ENCODE assay signal across 9 cellular contexts in the genomic region with DNA sequence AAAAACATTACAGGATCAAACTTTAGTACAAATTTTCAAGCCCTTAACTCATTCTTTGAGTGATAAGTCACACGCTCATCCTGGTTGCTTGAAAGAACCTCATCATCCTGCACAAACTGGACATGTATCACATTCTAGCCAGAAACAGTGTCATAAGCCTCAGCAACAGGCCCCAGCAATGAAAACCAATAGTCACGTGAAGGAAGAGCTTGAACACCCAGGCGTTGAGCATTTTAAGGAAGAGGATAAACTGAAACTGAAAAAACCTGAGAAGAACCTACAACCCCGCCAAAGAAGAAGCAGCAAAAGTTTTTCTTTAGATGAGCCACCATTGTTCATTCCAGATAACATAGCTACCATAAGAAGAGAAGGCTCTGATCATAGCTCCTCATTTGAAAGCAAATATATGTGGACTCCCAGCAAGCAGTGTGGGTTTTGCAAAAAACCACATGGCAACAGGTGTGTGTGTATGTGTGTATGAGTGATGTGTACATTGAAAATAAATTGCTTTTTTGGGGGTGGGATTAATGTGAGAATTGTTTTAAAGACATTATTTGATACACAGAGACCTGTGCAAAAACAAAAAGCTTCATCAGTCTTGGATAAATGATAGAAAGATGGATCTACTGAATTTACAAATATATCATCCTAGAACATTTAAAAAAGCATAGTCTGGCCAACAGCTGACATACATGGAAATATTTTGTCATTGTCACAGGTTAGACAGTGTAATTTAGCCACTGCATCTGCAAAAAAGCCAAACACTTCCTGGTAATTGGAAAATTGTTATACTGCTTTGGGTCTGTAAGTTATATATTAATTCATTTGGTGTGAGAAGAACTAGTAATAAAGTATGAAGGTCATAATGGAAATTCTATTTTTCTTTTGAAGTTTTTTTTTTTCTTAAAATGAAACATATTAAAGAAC. TPM values are rescaled to one million over a fixed set of nuclear protein-coding genes. Genes with fewer than 3 reads are reported as not detected.
DNase-seq lines count a peak whose midpoint lies in the region; ATAC-seq and TF ChIP-seq lines count a peak whose summit lies in the region.
"Had no signal": no experiment of that assay in that cellular context is flagged by ENCODE, and none has a peak within 500 bp of the region (broad histone marks: within the 10 kb centered on the region; RNA-seq: fewer than 3 reads in every experiment).

No MANE protein-coding gene starts in this region.

- no peak overlapping the region for H2BK5ac ChIP-seq in mesenchymal stem cell (ENCODE audit: low read depth, low read length, poor library complexity, severe bottlenecking)

- TF ChIP-seq CTCF in GM10248 (IDR thresholded peaks at IDR 0.05; ENCODE audit: control extremely low read depth, extremely low read depth, low read depth, missing control alignments), result no peak
- no peak for TF ChIP-seq CTCF in colonic mucosa (IDR thresholded peaks at IDR 0.05)

- H3K27ac ChIP-seq in colonic mucosa, result peak overlapping the region; percentile 14
- no peak overlapping the region for H3K27ac ChIP-seq in mesenchymal stem cell (ENCODE audit: low read length, poor library complexity, severe bottlenecking)

- no peak overlapping the region for H3K23ac ChIP-seq in mesenchymal stem cell (ENCODE audit: low read length in 2 of 2)

- DNase-seq in GM10248 (ENCODE audit: extremely low spot score), result peak; percentile 29
- DNase-seq in colonic mucosa, result no peak
- DNase-seq in SK-N-DZ (ENCODE audit: low spot score), result no peak
- DNase-seq in mesenchymal stem cell, result no peak
- DNase-seq in amygdala (lab: John Stamatoyannopoulos, UW), result no peak
- no peak for DNase-seq in LoVo (ENCODE audit: low spot score)
- DNase-seq: NCI-H2171 had no signal

- POLR2A ChIA-PET in GM10248 (lab: Yijun Ruan, JAX), result no interaction called here

- no peaks in the 10 kb centered on the region for H3K4me1 ChIP-seq in colonic mucosa
- H3K4me1 ChIP-seq in mesenchymal stem cell (ENCODE audit: control insufficient read depth, insufficient read depth, low read depth, low read length), result no peaks in the 10 kb centered on the region

- H3K18ac ChIP-seq in mesenchymal stem cell (ENCODE audit: low read depth in 1 of 2, low read length in 2 of 2), result no peak overlapping the region

- no peak overlapping the region for H2BK15ac ChIP-seq in mesenchymal stem cell (ENCODE audit: low read depth, poor library complexity, severe bottlenecking)

- no peak overlapping the region for H2BK120ac ChIP-seq in mesenchymal stem cell (ENCODE audit: low read depth, low read length)

- H3K36me3 ChIP-seq in colonic mucosa, result no peaks in the 10 kb centered on the region
- H3K36me3 ChIP-seq in mesenchymal stem cell (ENCODE audit: control insufficient read depth in 1 of 2, insufficient read depth in 2 of 2, low read depth in 1 of 2, low read length in 2 of 2), result peaks cover 0 to 30% of the 10 kb centered on the region in 2 experiments

- H3K9me3 ChIP-seq in colonic mucosa, result no peaks in the 10 kb centered on the region
- no peaks in the 10 kb centered on the region for H3K9me3 ChIP-seq in mesenchymal stem cell (ENCODE audit: control insufficient read depth, low read length)

- H3K4ac ChIP-seq in mesenchymal stem cell (ENCODE audit: low read depth in 1 of 2, low read length in 2 of 2), result no peak overlapping the region

- H3K4me3 ChIP-seq in colonic mucosa (no peak overlapping the region), mesenchymal stem cell (ENCODE audit: insufficient read depth in 1 of 2, low read depth in 1 of 2, low read length in 2 of 2) (no peak overlapping the region)

- CTCF ChIA-PET in GM10248 (lab: Yijun Ruan, JAX), result interaction anchor here (0.8 to 1.9 kb wide), 8 partner anchors 9 to 87 kb away, joined by 3 to 5 read pairs (median 4); no protein-coding TSS in a partner anchor

- no peak overlapping the region for H4K91ac ChIP-seq in mesenchymal stem cell (ENCODE audit: low read length)

- peak; percentile 85 for ATAC-seq in GM19467 (IDR thresholded peaks at IDR 0.05; ENCODE audit: unreplicated experiment)
- ATAC-seq in HG03196 (IDR thresholded peaks at IDR 0.05; ENCODE audit: unreplicated experiment), result peak; percentile 72

- 93% methylated on average over 4 of the region's 4 CpGs for WGBS in mesenchymal stem cell

- no peak overlapping the region for H3K4me2 ChIP-seq in mesenchymal stem cell (ENCODE audit: low read length, poor library complexity, severe bottlenecking)

- no peak overlapping the region for H4K8ac ChIP-seq in mesenchymal stem cell (ENCODE audit: low read length)

- H3K79me1 ChIP-seq in mesenchymal stem cell (replicated peaks; ENCODE audit: low read length, poor library complexity, severe bottlenecking), result peaks cover 8% of the 10 kb centered on the region

- H2AFZ ChIP-seq in mesenchymal stem cell (ENCODE audit: low read depth, low read length), result no peak overlapping the region

- intact Hi-C loops in colonic mucosa (cut with DNase I), result no loop called here

- no peaks in the 10 kb centered on the region for H3K27me3 ChIP-seq in colonic mucosa
- no peaks in the 10 kb centered on the region for H3K27me3 ChIP-seq in mesenchymal stem cell (ENCODE audit: control insufficient read depth in 1 of 2, insufficient read depth in 1 of 2, low read length in 2 of 2)

- peak overlapping the region in 1 of 2 donors; percentile 37 for H3K9ac ChIP-seq in colonic mucosa (ENCODE audit: low read depth in 2 of 2, low read length in 2 of 2)
- no peak overlapping the region for H3K9ac ChIP-seq in mesenchymal stem cell (ENCODE audit: low read length)

- no peak overlapping the region for H2BK12ac ChIP-seq in mesenchymal stem cell (ENCODE audit: low read length in 2 of 2)

- H3K14ac ChIP-seq in mesenchymal stem cell (ENCODE audit: low read length in 2 of 2), result no peak overlapping the region

- no peak overlapping the region for H2AK5ac ChIP-seq in mesenchymal stem cell (ENCODE audit: low read length, severe bottlenecking)

RNA-seq across cellular contexts. Expression of a gene that starts 50.1 kb away (rescaled TPM):
- 10 to 100 TPM; 43.8 to 68.9 TPM for total RNA-seq in colonic mucosa
- polyA plus RNA-seq in SK-N-DZ (2014; cell fraction: cytosol; rRNA removed), result 9.2 and 9.7 TPM in 2 replicates
- polyA plus RNA-seq in SK-N-DZ (2014; cell fraction: nucleus; rRNA removed), result 64.6 and 75.4 TPM in 2 replicates
- polyA plus RNA-seq in mesenchymal stem cell (2013, experiment 1 of 2), result 24.0 TPM
- polyA plus RNA-seq in mesenchymal stem cell (2013, experiment 2 of 2), result 23.4 TPM
